ENCODE assay signal across 1 cellular context in the genomic region with DNA sequence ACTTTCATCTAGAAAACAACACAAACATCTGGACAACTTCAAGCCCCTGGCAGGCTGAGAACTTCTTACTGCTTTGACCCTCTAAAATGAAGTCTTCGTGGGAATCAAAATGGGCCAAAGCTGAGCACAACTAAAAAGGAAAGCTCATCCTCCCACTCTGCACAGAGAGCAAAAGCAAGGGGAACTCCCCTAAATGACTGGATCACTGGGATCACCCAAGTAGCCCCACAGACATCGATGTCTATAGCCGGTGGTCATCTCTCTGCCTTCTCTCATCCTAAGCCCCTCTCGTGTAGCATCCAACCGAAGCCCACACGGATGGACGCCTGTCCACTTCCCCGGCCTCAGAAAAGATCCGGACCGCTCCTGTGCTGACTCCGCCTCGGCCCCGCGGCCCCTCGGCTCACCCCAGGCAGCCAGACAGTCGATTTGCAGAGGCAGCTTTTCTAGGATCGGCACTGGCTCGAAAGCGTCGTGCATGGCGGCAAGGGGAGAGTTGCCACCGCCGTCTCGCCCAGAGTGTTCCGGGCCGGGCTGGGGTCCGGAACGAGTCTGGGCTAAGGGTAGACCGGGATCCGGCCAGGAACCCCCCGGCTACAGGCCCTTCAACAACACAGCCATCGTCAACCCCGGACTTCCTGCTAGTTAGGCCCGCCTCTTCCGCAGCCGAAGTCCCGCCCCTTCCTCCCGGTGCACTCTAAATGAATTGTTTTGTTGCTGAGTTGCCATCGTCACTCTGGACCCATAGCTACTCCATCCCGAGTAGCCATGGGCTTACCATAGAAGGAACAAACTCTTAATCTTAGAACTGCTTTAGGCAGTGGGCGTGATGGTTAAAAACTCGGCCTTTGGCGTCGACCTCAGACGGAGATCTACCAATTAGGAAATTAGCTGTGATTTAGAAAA.
TF ChIP-seq lines count a peak whose summit lies in the region.

A gene with protein sequence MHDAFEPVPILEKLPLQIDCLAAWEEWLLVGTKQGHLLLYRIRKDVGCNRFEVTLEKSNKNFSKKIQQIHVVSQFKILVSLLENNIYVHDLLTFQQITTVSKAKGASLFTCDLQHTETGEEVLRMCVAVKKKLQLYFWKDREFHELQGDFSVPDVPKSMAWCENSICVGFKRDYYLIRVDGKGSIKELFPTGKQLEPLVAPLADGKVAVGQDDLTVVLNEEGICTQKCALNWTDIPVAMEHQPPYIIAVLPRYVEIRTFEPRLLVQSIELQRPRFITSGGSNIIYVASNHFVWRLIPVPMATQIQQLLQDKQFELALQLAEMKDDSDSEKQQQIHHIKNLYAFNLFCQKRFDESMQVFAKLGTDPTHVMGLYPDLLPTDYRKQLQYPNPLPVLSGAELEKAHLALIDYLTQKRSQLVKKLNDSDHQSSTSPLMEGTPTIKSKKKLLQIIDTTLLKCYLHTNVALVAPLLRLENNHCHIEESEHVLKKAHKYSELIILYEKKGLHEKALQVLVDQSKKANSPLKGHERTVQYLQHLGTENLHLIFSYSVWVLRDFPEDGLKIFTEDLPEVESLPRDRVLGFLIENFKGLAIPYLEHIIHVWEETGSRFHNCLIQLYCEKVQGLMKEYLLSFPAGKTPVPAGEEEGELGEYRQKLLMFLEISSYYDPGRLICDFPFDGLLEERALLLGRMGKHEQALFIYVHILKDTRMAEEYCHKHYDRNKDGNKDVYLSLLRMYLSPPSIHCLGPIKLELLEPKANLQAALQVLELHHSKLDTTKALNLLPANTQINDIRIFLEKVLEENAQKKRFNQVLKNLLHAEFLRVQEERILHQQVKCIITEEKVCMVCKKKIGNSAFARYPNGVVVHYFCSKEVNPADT (minus strand): TSS at position 631 of the 906 bp plus-strand sequence. CDS start 151 bp downstream, at position 480.

TF ChIP-seq in K562, 482 proteins besides CTCF, POLR2A, EP300 and RAD21 (continued from another document and continues in another):
- TF ChIP-seq, protein P1, sequence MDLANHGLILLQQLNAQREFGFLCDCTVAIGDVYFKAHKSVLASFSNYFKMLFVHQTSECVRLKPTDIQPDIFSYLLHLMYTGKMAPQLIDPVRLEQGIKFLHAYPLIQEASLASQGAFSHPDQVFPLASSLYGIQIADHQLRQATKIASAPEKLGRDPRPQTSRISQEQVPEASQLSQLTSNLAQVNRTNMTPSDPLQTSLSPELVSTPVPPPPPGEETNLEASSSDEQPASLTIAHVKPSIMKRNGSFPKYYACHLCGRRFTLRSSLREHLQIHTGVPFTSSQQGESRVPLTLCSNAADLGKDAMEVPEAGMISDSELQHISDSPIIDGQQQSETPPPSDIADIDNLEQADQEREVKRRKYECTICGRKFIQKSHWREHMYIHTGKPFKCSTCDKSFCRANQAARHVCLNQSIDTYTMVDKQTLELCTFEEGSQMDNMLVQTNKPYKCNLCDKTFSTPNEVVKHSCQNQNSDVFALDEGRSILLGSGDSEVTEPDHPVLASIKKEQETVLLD (IDR thresholded peaks at IDR 0.05), result no peak
- no peak for TF ChIP-seq TAF15 (IDR thresholded peaks at IDR 0.05; ENCODE audit: low read depth, low read length)
- no peak for TF ChIP-seq ZZZ3 (IDR thresholded peaks at IDR 0.05)
- TF ChIP-seq ZSCAN29 (IDR thresholded peaks at IDR 0.05), result no peak
- TF ChIP-seq PYGO2 (tag; IDR thresholded peaks at IDR 0.05), result no peak
- no peak for TF ChIP-seq MIER1 (IDR thresholded peaks at IDR 0.05; ENCODE audit: low read depth)
- TF ChIP-seq ETV1 (tag; conservative IDR thresholded peaks at IDR 0.05; ENCODE audit: low read depth), result peak; percentile 31; the same call in 1 of the 2 replicates
- no peak for TF ChIP-seq GABPB2 (CRISPR knock-in tag; conservative IDR thresholded peaks at IDR 0.05)
- TF ChIP-seq GATA2 (CRISPR knock-in tag; IDR thresholded peaks at IDR 0.05), result no peak
- peak; percentile 91 for TF ChIP-seq POLR2B (IDR thresholded peaks at IDR 0.05; ENCODE audit: low read depth, partially characterized antibody)
- TF ChIP-seq, protein P2, sequence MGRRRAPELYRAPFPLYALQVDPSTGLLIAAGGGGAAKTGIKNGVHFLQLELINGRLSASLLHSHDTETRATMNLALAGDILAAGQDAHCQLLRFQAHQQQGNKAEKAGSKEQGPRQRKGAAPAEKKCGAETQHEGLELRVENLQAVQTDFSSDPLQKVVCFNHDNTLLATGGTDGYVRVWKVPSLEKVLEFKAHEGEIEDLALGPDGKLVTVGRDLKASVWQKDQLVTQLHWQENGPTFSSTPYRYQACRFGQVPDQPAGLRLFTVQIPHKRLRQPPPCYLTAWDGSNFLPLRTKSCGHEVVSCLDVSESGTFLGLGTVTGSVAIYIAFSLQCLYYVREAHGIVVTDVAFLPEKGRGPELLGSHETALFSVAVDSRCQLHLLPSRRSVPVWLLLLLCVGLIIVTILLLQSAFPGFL (CRISPR knock-in tag; IDR thresholded peaks at IDR 0.05), result no peak
- no peak for TF ChIP-seq ETV6 (IDR thresholded peaks at IDR 0.05; ENCODE audit: borderline replicate concordance in 1 of 2, low read depth in 2 of 2, low read length in 1 of 2)
- no peak for TF ChIP-seq ETV6 (CRISPR knock-in tag; IDR thresholded peaks at IDR 0.05; ENCODE audit: borderline replicate concordance)
- TF ChIP-seq PHB (CRISPR knock-in tag; IDR thresholded peaks at IDR 0.05), result no peak; the same call in 1 of the 2 replicates
- TF ChIP-seq TSC22D4 (tag; IDR thresholded peaks at IDR 0.05), result no peak
- no peak for TF ChIP-seq BDP1 (IDR thresholded peaks at IDR 0.05; ENCODE audit: insufficient read depth, insufficient read length)
- TF ChIP-seq TCF7 (IDR thresholded peaks at IDR 0.05; ENCODE audit: borderline replicate concordance), result no peak
- no peak for TF ChIP-seq SMARCA4 (IDR thresholded peaks at IDR 0.05)
- no peak for TF ChIP-seq POLR3G (IDR thresholded peaks at IDR 0.05; ENCODE audit: extremely low read depth, insufficient read length, insufficient replicate concordance)
- no peak for TF ChIP-seq KAT7 (CRISPR knock-in tag; IDR thresholded peaks at IDR 0.05; ENCODE audit: borderline replicate concordance)
- TF ChIP-seq SMAD3 (CRISPR knock-in tag; conservative IDR thresholded peaks at IDR 0.05), result no peak
- no peak for TF ChIP-seq SMARCB1 (IDR thresholded peaks at IDR 0.05; ENCODE audit: insufficient read length, low read depth)
- peak in 1 of 2 experiments; percentile 42; a peak in 1 of 4 replicates for TF ChIP-seq SIN3A (IDR thresholded peaks at IDR 0.05; ENCODE audit: borderline replicate concordance in 2 of 2, control insufficient read depth in 1 of 2, low read depth in 2 of 2, low read length in 2 of 2)
- no peak for TF ChIP-seq EZH2 (IDR thresholded peaks at IDR 0.05; ENCODE audit: borderline replicate concordance, low read depth, low read length)
- TF ChIP-seq, protein P3, sequence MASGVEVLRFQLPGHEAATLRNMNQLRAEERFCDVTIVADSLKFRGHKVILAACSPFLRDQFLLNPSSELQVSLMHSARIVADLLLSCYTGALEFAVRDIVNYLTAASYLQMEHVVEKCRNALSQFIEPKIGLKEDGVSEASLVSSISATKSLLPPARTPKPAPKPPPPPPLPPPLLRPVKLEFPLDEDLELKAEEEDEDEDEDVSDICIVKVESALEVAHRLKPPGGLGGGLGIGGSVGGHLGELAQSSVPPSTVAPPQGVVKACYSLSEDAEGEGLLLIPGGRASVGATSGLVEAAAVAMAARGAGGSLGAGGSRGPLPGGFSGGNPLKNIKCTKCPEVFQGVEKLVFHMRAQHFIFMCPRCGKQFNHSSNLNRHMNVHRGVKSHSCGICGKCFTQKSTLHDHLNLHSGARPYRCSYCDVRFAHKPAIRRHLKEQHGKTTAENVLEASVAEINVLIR (CRISPR knock-in tag; IDR thresholded peaks at IDR 0.05), result no peak
- peak; percentile 80 for TF ChIP-seq KDM5B (IDR thresholded peaks at IDR 0.05; ENCODE audit: insufficient replicate concordance, low read depth, low read length)
- 0 out of 2 replicates have a peak, but pooled peaks have one; percentile 15 for TF ChIP-seq SMC3 (conservative IDR thresholded peaks at IDR 0.05; ENCODE audit: insufficient read depth, low read depth, low read length)
- TF ChIP-seq NR3C1 (CRISPR knock-in tag; IDR thresholded peaks at IDR 0.05), result no peak
- TF ChIP-seq, protein P4, sequence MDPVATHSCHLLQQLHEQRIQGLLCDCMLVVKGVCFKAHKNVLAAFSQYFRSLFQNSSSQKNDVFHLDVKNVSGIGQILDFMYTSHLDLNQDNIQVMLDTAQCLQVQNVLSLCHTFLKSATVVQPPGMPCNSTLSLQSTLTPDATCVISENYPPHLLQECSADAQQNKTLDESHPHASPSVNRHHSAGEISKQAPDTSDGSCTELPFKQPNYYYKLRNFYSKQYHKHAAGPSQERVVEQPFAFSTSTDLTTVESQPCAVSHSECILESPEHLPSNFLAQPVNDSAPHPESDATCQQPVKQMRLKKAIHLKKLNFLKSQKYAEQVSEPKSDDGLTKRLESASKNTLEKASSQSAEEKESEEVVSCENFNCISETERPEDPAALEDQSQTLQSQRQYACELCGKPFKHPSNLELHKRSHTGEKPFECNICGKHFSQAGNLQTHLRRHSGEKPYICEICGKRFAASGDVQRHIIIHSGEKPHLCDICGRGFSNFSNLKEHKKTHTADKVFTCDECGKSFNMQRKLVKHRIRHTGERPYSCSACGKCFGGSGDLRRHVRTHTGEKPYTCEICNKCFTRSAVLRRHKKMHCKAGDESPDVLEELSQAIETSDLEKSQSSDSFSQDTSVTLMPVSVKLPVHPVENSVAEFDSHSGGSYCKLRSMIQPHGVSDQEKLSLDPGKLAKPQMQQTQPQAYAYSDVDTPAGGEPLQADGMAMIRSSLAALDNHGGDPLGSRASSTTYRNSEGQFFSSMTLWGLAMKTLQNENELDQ (CRISPR knock-in tag; IDR thresholded peaks at IDR 0.05; ENCODE audit: borderline replicate concordance), result no peak
- no peak for TF ChIP-seq SMARCE1 (IDR thresholded peaks at IDR 0.05)
- TF ChIP-seq CTBP1 (IDR thresholded peaks at IDR 0.05; ENCODE audit: borderline replicate concordance), result peak; percentile 29; the same call in 1 of the 2 replicates
- TF ChIP-seq FIP1L1 (IDR thresholded peaks at IDR 0.05; ENCODE audit: low read depth, low read length, poor library complexity, severe bottlenecking), result no peak
- TF ChIP-seq L3MBTL2 (IDR thresholded peaks at IDR 0.05), result peak; percentile 27; the same call in 1 of the 2 replicates
- no peak for TF ChIP-seq SMAD4 (CRISPR knock-in tag; conservative IDR thresholded peaks at IDR 0.05)
- TF ChIP-seq MTA3 (IDR thresholded peaks at IDR 0.05; ENCODE audit: borderline replicate concordance), result 0 out of 2 replicates have a peak, but pooled peaks have one; percentile 29
- no peak for TF ChIP-seq TARDBP (IDR thresholded peaks at IDR 0.05)
- TF ChIP-seq, protein P5, sequence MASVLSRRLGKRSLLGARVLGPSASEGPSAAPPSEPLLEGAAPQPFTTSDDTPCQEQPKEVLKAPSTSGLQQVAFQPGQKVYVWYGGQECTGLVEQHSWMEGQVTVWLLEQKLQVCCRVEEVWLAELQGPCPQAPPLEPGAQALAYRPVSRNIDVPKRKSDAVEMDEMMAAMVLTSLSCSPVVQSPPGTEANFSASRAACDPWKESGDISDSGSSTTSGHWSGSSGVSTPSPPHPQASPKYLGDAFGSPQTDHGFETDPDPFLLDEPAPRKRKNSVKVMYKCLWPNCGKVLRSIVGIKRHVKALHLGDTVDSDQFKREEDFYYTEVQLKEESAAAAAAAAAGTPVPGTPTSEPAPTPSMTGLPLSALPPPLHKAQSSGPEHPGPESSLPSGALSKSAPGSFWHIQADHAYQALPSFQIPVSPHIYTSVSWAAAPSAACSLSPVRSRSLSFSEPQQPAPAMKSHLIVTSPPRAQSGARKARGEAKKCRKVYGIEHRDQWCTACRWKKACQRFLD (CRISPR knock-in tag; IDR thresholded peaks at IDR 0.05), result 0 out of 2 replicates have a peak, but pooled peaks have one; percentile 39
- TF ChIP-seq CAMTA2 (CRISPR knock-in tag; conservative IDR thresholded peaks at IDR 0.05), result no peak
- TF ChIP-seq THRAP3 (IDR thresholded peaks at IDR 0.05; ENCODE audit: borderline replicate concordance), result no peak
- TF ChIP-seq, protein P6, sequence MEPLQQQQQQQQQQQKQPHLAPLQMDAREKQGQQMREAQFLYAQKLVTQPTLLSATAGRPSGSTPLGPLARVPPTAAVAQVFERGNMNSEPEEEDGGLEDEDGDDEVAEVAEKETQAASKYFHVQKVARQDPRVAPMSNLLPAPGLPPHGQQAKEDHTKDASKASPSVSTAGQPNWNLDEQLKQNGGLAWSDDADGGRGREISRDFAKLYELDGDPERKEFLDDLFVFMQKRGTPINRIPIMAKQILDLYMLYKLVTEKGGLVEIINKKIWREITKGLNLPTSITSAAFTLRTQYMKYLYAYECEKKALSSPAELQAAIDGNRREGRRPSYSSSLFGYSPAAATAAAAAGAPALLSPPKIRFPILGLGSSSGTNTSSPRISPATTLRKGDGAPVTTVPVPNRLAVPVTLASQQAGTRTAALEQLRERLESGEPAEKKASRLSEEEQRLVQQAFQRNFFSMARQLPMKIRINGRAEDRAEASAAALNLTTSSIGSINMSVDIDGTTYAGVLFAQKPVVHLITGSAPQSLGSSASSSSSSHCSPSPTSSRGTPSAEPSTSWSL (CRISPR knock-in tag; IDR thresholded peaks at IDR 0.05; ENCODE audit: borderline replicate concordance), result no peak
- TF ChIP-seq NR2C1 (IDR thresholded peaks at IDR 0.05), result no peak
- no peak for TF ChIP-seq NR2C1 (tag; IDR thresholded peaks at IDR 0.05)
- peak; percentile 22 for TF ChIP-seq HMGN3 (IDR thresholded peaks at IDR 0.05; ENCODE audit: borderline replicate concordance, extremely low read depth, insufficient read length, low read depth, low read length)
- TF ChIP-seq, protein P7, sequence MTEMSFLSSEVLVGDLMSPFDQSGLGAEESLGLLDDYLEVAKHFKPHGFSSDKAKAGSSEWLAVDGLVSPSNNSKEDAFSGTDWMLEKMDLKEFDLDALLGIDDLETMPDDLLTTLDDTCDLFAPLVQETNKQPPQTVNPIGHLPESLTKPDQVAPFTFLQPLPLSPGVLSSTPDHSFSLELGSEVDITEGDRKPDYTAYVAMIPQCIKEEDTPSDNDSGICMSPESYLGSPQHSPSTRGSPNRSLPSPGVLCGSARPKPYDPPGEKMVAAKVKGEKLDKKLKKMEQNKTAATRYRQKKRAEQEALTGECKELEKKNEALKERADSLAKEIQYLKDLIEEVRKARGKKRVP (CRISPR knock-in tag; IDR thresholded peaks at IDR 0.05), result 0 out of 2 replicates have a peak, but pooled peaks have one; percentile 53
- TF ChIP-seq, protein P8, sequence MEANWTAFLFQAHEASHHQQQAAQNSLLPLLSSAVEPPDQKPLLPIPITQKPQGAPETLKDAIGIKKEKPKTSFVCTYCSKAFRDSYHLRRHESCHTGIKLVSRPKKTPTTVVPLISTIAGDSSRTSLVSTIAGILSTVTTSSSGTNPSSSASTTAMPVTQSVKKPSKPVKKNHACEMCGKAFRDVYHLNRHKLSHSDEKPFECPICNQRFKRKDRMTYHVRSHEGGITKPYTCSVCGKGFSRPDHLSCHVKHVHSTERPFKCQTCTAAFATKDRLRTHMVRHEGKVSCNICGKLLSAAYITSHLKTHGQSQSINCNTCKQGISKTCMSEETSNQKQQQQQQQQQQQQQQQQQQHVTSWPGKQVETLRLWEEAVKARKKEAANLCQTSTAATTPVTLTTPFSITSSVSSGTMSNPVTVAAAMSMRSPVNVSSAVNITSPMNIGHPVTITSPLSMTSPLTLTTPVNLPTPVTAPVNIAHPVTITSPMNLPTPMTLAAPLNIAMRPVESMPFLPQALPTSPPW (CRISPR knock-in tag; IDR thresholded peaks at IDR 0.05), result peak; percentile 25; the same call in 1 of the 2 replicates
- TF ChIP-seq, protein P9, sequence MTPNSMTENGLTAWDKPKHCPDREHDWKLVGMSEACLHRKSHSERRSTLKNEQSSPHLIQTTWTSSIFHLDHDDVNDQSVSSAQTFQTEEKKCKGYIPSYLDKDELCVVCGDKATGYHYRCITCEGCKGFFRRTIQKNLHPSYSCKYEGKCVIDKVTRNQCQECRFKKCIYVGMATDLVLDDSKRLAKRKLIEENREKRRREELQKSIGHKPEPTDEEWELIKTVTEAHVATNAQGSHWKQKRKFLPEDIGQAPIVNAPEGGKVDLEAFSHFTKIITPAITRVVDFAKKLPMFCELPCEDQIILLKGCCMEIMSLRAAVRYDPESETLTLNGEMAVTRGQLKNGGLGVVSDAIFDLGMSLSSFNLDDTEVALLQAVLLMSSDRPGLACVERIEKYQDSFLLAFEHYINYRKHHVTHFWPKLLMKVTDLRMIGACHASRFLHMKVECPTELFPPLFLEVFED (CRISPR knock-in tag; conservative IDR thresholded peaks at IDR 0.05), result no peak
